In genomic region chr12:30754750-30755394, GRCh38 we compare ENCODE assay signal across 8 cellular contexts. TPM values are rescaled to one million over a fixed set of nuclear protein-coding genes. Genes with fewer than 3 reads are reported as not detected.
DNase-seq lines count a peak whose midpoint lies in the region; ATAC-seq and TF ChIP-seq lines count a peak whose summit lies in the region.

Gene CAPRIN2 (minus strand): TSS chr12:30754951. CDS start chr12:30753520, 1,431 bp downstream.

- DNase-seq in CD14-positive monocyte (ENCODE audit: low spot score) (peak; percentile 88), NCI-H69 (lab: John Stamatoyannopoulos, UW) (peak; percentile 100), dedifferentiated amniotic fluid mesenchymal stem cell (ENCODE audit: extremely low spot score) (peak; percentile 90), left lobe of liver (ENCODE audit: low spot score) (peak; percentile 99)
- DNase-seq in activated CD4-positive, alpha-beta T cell treated with anti-CD3 and anti-CD28 coated beads, Interleukin-2, amount 50 U/mL, for 1 hour: peak; percentile 93
- peak; percentile 93 to 96 for DNase-seq in stimulated activated CD4-positive, alpha-beta T cell treated with anti-CD3 and anti-CD28 coated beads, Interleukin-2, amount 100 ng/mL, for 24 hours

- H3K4me1 Mint-ChIP-seq in CD14-positive monocyte: peaks cover 16% of the 10 kb centered on the region

- peak within 1 kb of the TSS; percentile 90 to 98 for H3K4me3 Mint-ChIP-seq in CD14-positive monocyte

- H3K27ac Mint-ChIP-seq in CD14-positive monocyte: peak within 1 kb of the TSS; percentile 43 to 90 (median 80)

- H3K27me3 Mint-ChIP-seq in CD14-positive monocyte (ENCODE audit: low read depth in 3 of 3): peaks cover 9 to 16% (median 15%) of the 10 kb centered on the region in 3 donors

- peak; percentile 94 for ATAC-seq in GM19395 (IDR thresholded peaks at IDR 0.05; ENCODE audit: unreplicated experiment)
- peak; percentile 84 for ATAC-seq in HG03558 (IDR thresholded peaks at IDR 0.05; ENCODE audit: extremely low read depth, unreplicated experiment)
- peak; percentile 95 for ATAC-seq in left lobe of liver

- peaks cover 0 to 3% (median 0%) of the 10 kb centered on the region in 7 donors for H3K9me3 Mint-ChIP-seq in CD14-positive monocyte

- peak; percentile 43 for TF ChIP-seq CTCF in CD14-positive monocyte (IDR thresholded peaks at IDR 0.05)

- peaks cover 4% of the 10 kb centered on the region in 2 donors for H3K36me3 Mint-ChIP-seq in CD14-positive monocyte

- intact Hi-C loops in CD14-positive monocyte (cut with micrococcal nuclease): loop anchor here in 1 of 2 donors (10.0 kb wide), 1 partner anchor 60 kb away; the partner anchor contains the start of gene IPO8

RNA-seq across cellular contexts. Expression of gene CAPRIN2, which starts in this region (rescaled TPM):
- 1 to 10 TPM; 1.4 to 2.0 TPM for polyA plus RNA-seq in CD14-positive monocyte
- 7.2 TPM for total RNA-seq in left lobe of liver

Comparison
In these comparisons a context has a peak if more than half of its experiments do, and no peak if none do; other contexts are left out.
1. Peak in every context shown above with its lines: DNase-seq and ATAC-seq.